8 cellular contexts compared by ENCODE assay signal in genomic region chr1:44405041-44405803, GRCh38. TPM values are rescaled to one million over a fixed set of nuclear protein-coding genes. Genes with fewer than 3 reads are reported as not detected.
DNase-seq lines count a peak whose midpoint lies in the region; ATAC-seq, FAIRE-seq and TF ChIP-seq lines count a peak whose summit lies in the region.

Gene RNF220, plus strand, starts transcription at chr1:44405255.

- H3K4me1 Mint-ChIP-seq in MCF 10A (ENCODE audit: insufficient read depth, unreplicated experiment): no peaks in the 10 kb centered on the region

- no peak for FAIRE-seq in D721Med (lab: Jason Lieb, UNC)

- TF ChIP-seq POLR2A in GM18505 (IDR thresholded peaks at IDR 0.05; ENCODE audit: borderline replicate concordance, extremely low read depth, insufficient read depth, insufficient read length): no peak

- POLR2A ChIA-PET in MCF 10A (lab: Yijun Ruan, JAX): no interaction called here

- no peaks in the 10 kb centered on the region for H3K27me3 Mint-ChIP-seq in MCF 10A (ENCODE audit: insufficient read depth, unreplicated experiment)

- H3K27ac ChIP-seq in SK-N-MC (no peak within 1 kb of the TSS), iPS-18a (ENCODE audit: low read length) (no peak within 1 kb of the TSS), rectal smooth muscle tissue (ENCODE audit: low read depth, low read length) (no peak within 1 kb of the TSS)

- H3K27me3 ChIP-seq in iPS-18a (ENCODE audit: control insufficient read depth, insufficient read depth, low read length) (peaks cover 46% of the 10 kb centered on the region), rectal smooth muscle tissue (ENCODE audit: control insufficient read depth, insufficient read depth, low read length) (peaks cover 65% of the 10 kb centered on the region)

- TF ChIP-seq CTCF in D721Med (IDR thresholded peaks at IDR 0.05; ENCODE audit: insufficient read depth, missing control alignments): peak; percentile 17
- TF ChIP-seq CTCF in LNCaP clone FGC (IDR thresholded peaks at IDR 0.05; ENCODE audit: control insufficient read depth, extremely low read depth, insufficient read depth): 0 out of 2 replicates have a peak, but pooled peaks have one; percentile 16
- TF ChIP-seq CTCF in MCF 10A (IDR thresholded peaks at IDR 0.05; ENCODE audit: unreplicated experiment): no peak

- H3K9ac ChIP-seq in SK-N-MC (ENCODE audit: insufficient read length) (no peak within 1 kb of the TSS), iPS-18a (ENCODE audit: low read length) (peak within 1 kb of the TSS; percentile 54), rectal smooth muscle tissue (ENCODE audit: low read length) (no peak within 1 kb of the TSS)

- H3K9me3 ChIP-seq in SK-N-MC (ENCODE audit: low read depth, low read length) (no peaks in the 10 kb centered on the region), iPS-18a (ENCODE audit: control insufficient read depth, low read depth, low read length) (no peaks in the 10 kb centered on the region)

- no TSS peak for BruUV-seq in MCF 10A (replicated peaks; lab: Mats Ljungman, UMichigan)

- no peaks in the 10 kb centered on the region for H3K36me3 Mint-ChIP-seq in MCF 10A (ENCODE audit: insufficient read depth, unreplicated experiment)

- peak within 1 kb of the TSS; percentile 79 for H3K4me3 Mint-ChIP-seq in MCF 10A (ENCODE audit: unreplicated experiment)

- ATAC-seq in HG02678 (IDR thresholded peaks at IDR 0.05; ENCODE audit: unreplicated experiment) (no peak), GM18505 (IDR thresholded peaks at IDR 0.05; ENCODE audit: unreplicated experiment) (no peak)

- H3K27ac Mint-ChIP-seq in MCF 10A (ENCODE audit: low read depth, unreplicated experiment): no peak within 1 kb of the TSS

- CTCF ChIA-PET in MCF 10A (lab: Yijun Ruan, JAX): no interaction called here

- H3K36me3 ChIP-seq in SK-N-MC (ENCODE audit: insufficient read depth, low read length) (no peaks in the 10 kb centered on the region), iPS-18a (ENCODE audit: control insufficient read depth, low read depth, low read length) (no peaks in the 10 kb centered on the region), rectal smooth muscle tissue (ENCODE audit: control insufficient read depth, insufficient read depth, low read length) (no peaks in the 10 kb centered on the region)

- no peaks in the 10 kb centered on the region for H3K9me3 Mint-ChIP-seq in MCF 10A (ENCODE audit: unreplicated experiment)

- intact Hi-C loops in MCF 10A (cut with micrococcal nuclease): loop anchor here (1.0 kb wide), 1 partner anchor 190 kb away; no protein-coding TSS in a partner anchor

- H3K4me3 ChIP-seq in LNCaP clone FGC (ENCODE audit: low read depth, low read length) (peak within 1 kb of the TSS; percentile 52), SK-N-MC (peak within 1 kb of the TSS; percentile 76), iPS-18a (ENCODE audit: low read length) (peak within 1 kb of the TSS; percentile 81), rectal smooth muscle tissue (ENCODE audit: low read length) (peak within 1 kb of the TSS; percentile 66)

- no peak for DNase-seq in D721Med (ENCODE audit: insufficient read length, low spot score)
- peak; percentile 14 for DNase-seq in LNCaP clone FGC (ENCODE audit: low read depth)
- peak; percentile 22 for DNase-seq in SK-N-MC (ENCODE audit: low read depth, low spot score)
- DNase-seq in MCF 10A (ENCODE audit: unreplicated experiment): peak; percentile 49

- peaks cover 22% of the 10 kb centered on the region for H3K4me1 ChIP-seq in iPS-18a (ENCODE audit: control insufficient read depth, low read depth, low read length)
- H3K4me1 ChIP-seq in rectal smooth muscle tissue (ENCODE audit: control insufficient read depth, insufficient read depth, low read length): peaks cover 7% of the 10 kb centered on the region

RNA-seq across cellular contexts. Expression of gene RNF220, which starts in this region (rescaled TPM):
- 65.4 and 67.1 TPM in 2 replicates for total RNA-seq in MCF 10A (2022)
